In the genomic region with DNA sequence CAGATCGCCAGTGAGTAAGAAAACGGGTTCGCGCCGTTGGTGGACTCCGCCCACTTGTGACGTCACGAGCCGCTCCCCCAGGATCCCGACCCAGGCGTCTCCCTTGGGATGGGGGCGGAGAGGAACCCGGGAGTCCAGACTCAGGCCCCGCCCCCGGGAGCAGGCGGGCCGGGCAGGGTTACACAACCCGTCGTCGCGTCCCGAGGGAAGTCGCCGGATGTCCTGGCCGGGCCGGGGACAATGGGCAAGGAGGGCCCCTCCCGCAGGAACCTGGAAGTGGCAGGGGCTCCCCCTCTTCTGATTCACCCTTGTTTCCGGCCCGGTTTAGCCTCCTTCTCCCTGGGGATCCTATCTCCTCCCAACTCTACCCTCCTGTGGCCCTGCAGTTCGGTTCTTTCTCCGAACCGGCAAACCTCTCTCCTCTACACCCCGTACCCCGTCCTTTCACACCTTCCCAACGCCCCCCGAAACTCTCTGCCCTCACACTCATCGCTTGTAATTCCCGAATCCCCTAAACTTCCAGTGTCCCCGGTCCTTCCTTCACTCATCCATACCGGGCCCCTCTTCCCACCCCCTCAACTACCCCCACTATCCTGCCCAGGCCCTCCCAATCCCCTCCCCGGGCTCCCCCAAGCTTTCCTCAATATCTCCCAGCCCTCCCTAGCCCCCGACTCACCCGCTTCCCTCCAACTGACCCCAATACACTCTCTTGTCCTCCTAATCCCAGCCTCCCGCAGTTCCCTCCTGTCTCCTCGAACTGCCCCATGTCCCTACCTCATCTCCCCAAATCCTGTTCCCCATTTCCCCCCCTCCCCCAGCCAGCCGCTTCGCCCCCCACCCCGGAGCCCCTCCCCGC, we compare ENCODE assay signal across 8 cellular contexts. TPM values are rescaled to one million over a fixed set of nuclear protein-coding genes. Genes with fewer than 3 reads are reported as not detected.
DNase-seq lines count a peak whose midpoint lies in the region; ATAC-seq, FAIRE-seq and TF ChIP-seq lines count a peak whose summit lies in the region.

No MANE protein-coding gene starts in this region.

- no peaks in the 10 kb centered on the region for H3K27me3 Mint-ChIP-seq in activated CD8-positive, alpha-beta T cell treated with anti-CD3 and anti-CD28 coated beads, Interleukin-2, amount 10 ng/mL, durations not matched to agents 7 days and 5 days (ENCODE audit: low read depth)

- CTCF ChIA-PET in activated CD8-positive, alpha-beta T cell treated with anti-CD3 and anti-CD28 coated beads, Interleukin-2, amount 10 ng/mL, durations not matched to agents 7 days and 5 days (lab: Charles Lee): interaction anchor here (9.1 kb wide), 1 partner anchor 33 kb away, joined by 455 read pairs; no protein-coding TSS in a partner anchor

- H3K4me3 Mint-ChIP-seq in activated CD8-positive, alpha-beta T cell treated with anti-CD3 and anti-CD28 coated beads, Interleukin-2, amount 10 ng/mL, durations not matched to agents 7 days and 5 days: peak overlapping the region; percentile 71

- FAIRE-seq in GM12892 (lab: Jason Lieb, UNC): peak; percentile 42
- peak; percentile 4 for FAIRE-seq in endometrium (lab: Jason Lieb, UNC)

- no peaks in the 10 kb centered on the region for H3K9me3 Mint-ChIP-seq in activated CD8-positive, alpha-beta T cell treated with anti-CD3 and anti-CD28 coated beads, Interleukin-2, amount 10 ng/mL, durations not matched to agents 7 days and 5 days (ENCODE audit: insufficient read depth)

- peak; percentile 92 for DNase-seq in ACHN
- DNase-seq in GM12892 (ENCODE audit: insufficient read length): no peak
- peak; percentile 74 for DNase-seq in NCI-H2196 treated with DMSO at 0.1 percent for 48 hours (lab: John Stamatoyannopoulos, UW; ENCODE audit: unreplicated experiment)
- DNase-seq in activated CD8-positive, alpha-beta T cell treated with anti-CD3 and anti-CD28 coated beads, Interleukin-2, amount 10 ng/mL, durations not matched to agents 7 days and 5 days: peak; percentile 56
- peak; percentile 93 to 96 for DNase-seq in lung microvascular endothelial cell (ENCODE audit: low read depth in 2 of 2)
- DNase-seq in stimulated activated CD8-positive, alpha-beta memory T cell treated with anti-CD3 and anti-CD28 coated beads, Interleukin-4, amount 100 ng/mL, for 24 hours (ENCODE audit: low read depth): peak; percentile 28
- no peak for DNase-seq in pons (ENCODE audit: low spot score)

- ATAC-seq in activated CD8-positive, alpha-beta T cell treated with anti-CD3 and anti-CD28 coated beads, Interleukin-2, amount 10 ng/mL, durations not matched to agents 7 days and 5 days: peak; percentile 13

- POLR2A ChIA-PET in activated CD8-positive, alpha-beta T cell treated with anti-CD3 and anti-CD28 coated beads, Interleukin-2, amount 10 ng/mL, durations not matched to agents 7 days and 5 days (lab: Charles Lee): interaction anchor here (1.3 kb wide), 1 partner anchor 26 kb away, joined by 3 read pairs; no protein-coding TSS in a partner anchor

- no peak for TF ChIP-seq POLR2A in GM12892 (IDR thresholded peaks at IDR 0.05; ENCODE audit: low read depth, low read length)

- peaks cover 55% of the 10 kb centered on the region for H3K4me1 Mint-ChIP-seq in activated CD8-positive, alpha-beta T cell treated with anti-CD3 and anti-CD28 coated beads, Interleukin-2, amount 10 ng/mL, durations not matched to agents 7 days and 5 days (ENCODE audit: low read depth)

- H3K27ac Mint-ChIP-seq in activated CD8-positive, alpha-beta T cell treated with anti-CD3 and anti-CD28 coated beads, Interleukin-2, amount 10 ng/mL, durations not matched to agents 7 days and 5 days: peak overlapping the region; percentile 79

- in situ Hi-C loops in ACHN (cut with HindIII; ENCODE audit: low pct_ligation_motif_present, low pct_unique_long_range_greater_than_20kb, low sequenced_read_pairs): no loop called here

- peaks cover 2% of the 10 kb centered on the region for H3K36me3 Mint-ChIP-seq in activated CD8-positive, alpha-beta T cell treated with anti-CD3 and anti-CD28 coated beads, Interleukin-2, amount 10 ng/mL, durations not matched to agents 7 days and 5 days (ENCODE audit: low read depth)

RNA-seq across cellular contexts. Expression of a gene that starts 20.0 kb away (rescaled TPM):
- polyA plus RNA-seq in GM12892 (2012; ENCODE audit: missing spikeins): 39.3 TPM
- total RNA-seq in activated CD8-positive, alpha-beta T cell treated with anti-CD3 and anti-CD28 coated beads, Interleukin-2, amount 10 ng/mL, durations not matched to agents 7 days and 5 days: 10 to 100 TPM; 57.5 to 64.8 TPM
- total RNA-seq in lung microvascular endothelial cell: 49.0 and 51.2 TPM in 2 replicates

RNA-seq across cellular contexts. Expression of a gene that starts 24.1 kb away (rescaled TPM):
- polyA plus RNA-seq in GM12892 (2012; ENCODE audit: missing spikeins): 1.1 TPM
- 100 to 1,000 TPM; 154 to 172 TPM for total RNA-seq in activated CD8-positive, alpha-beta T cell treated with anti-CD3 and anti-CD28 coated beads, Interleukin-2, amount 10 ng/mL, durations not matched to agents 7 days and 5 days
- 0.65 and 23.4 TPM in 2 replicates for total RNA-seq in lung microvascular endothelial cell

RNA-seq across cellular contexts. Expression of a gene that starts 37.2 kb away (rescaled TPM):
- polyA plus RNA-seq in GM12892 (2012; ENCODE audit: missing spikeins): 4.4 TPM
- 10 to 100 TPM in 1 of 2 experiments, 1 to 10 TPM in 1; 9.5 to 10.6 TPM for total RNA-seq in activated CD8-positive, alpha-beta T cell treated with anti-CD3 and anti-CD28 coated beads, Interleukin-2, amount 10 ng/mL, durations not matched to agents 7 days and 5 days
- 4.6 and 11.3 TPM in 2 replicates for total RNA-seq in lung microvascular endothelial cell

RNA-seq across cellular contexts. Expression of a gene that starts 38.8 kb away (rescaled TPM):
- polyA plus RNA-seq in GM12892 (2012; ENCODE audit: missing spikeins): 4.6 TPM
- total RNA-seq in activated CD8-positive, alpha-beta T cell treated with anti-CD3 and anti-CD28 coated beads, Interleukin-2, amount 10 ng/mL, durations not matched to agents 7 days and 5 days: 10 to 100 TPM; 11.8 to 13.4 TPM
- 6.1 and 17.5 TPM in 2 replicates for total RNA-seq in lung microvascular endothelial cell

RNA-seq across cellular contexts. Expression of a gene that starts 53.2 kb away (rescaled TPM):
- polyA plus RNA-seq in GM12892 (2012; ENCODE audit: missing spikeins): 5.9 TPM
- 1 to 10 TPM; 2.0 to 3.4 TPM for total RNA-seq in activated CD8-positive, alpha-beta T cell treated with anti-CD3 and anti-CD28 coated beads, Interleukin-2, amount 10 ng/mL, durations not matched to agents 7 days and 5 days
- 5.0 and 5.6 TPM in 2 replicates for total RNA-seq in lung microvascular endothelial cell

Comparison
In these comparisons a context has a peak if more than half of its experiments do, and no peak if none do; other contexts are left out.
1. DNase-seq: peak in ACHN (single experiment), NCI-H2196 treated with DMSO at 0.1 percent for 48 hours (single experiment), activated CD8-positive, alpha-beta T cell treated with anti-CD3 and anti-CD28 coated beads, Interleukin-2, amount 10 ng/mL, durations not matched to agents 7 days and 5 days (single experiment), lung microvascular endothelial cell (2 of 2) and stimulated activated CD8-positive, alpha-beta memory T cell treated with anti-CD3 and anti-CD28 coated beads, Interleukin-4, amount 100 ng/mL, for 24 hours (single experiment); none in GM12892 (single experiment) and pons (single experiment).